Comparison of ENCODE assay signal across 10 cellular contexts in the genomic region with DNA sequence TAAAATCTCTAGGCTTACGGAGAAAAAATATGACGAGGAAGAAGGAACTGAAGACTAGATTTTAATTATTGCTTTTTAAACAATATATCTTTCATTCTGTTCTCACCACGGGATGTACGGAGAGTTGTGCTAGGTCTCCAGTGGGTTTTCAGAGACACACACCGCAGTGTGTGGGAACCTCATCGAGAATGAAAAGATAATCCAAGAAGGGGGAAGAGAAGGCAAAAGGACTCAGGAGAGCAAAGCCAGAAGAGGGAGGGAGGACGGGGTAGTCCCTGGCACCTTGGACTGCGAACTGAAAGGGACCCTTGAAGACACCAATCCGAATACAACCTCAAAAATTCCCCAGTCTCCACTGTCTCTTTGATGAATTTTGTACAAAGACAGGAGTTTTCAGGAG. TPM values are rescaled to one million over a fixed set of nuclear protein-coding genes. Genes with fewer than 3 reads are reported as not detected.
DNase-seq lines count a peak whose midpoint lies in the region; ATAC-seq and TF ChIP-seq lines count a peak whose summit lies in the region.
"Had no signal": no experiment of that assay in that cellular context is flagged by ENCODE, and none has a peak within 500 bp of the region (broad histone marks: within the 10 kb centered on the region; RNA-seq: fewer than 3 reads in every experiment).

No MANE protein-coding gene starts in this region.

- no peak overlapping the region for H3K4me3 ChIP-seq in testis

- no peaks in the 10 kb centered on the region for H3K36me3 ChIP-seq in testis (ENCODE audit: low read depth, missing control alignments)
- H3K36me3 ChIP-seq: transverse colon had no signal

- H3K27ac Mint-ChIP-seq in IgD-negative memory B cell: no peak overlapping the region
- H3K27ac Mint-ChIP-seq in activated naive CD8-positive, alpha-beta T cell treated with anti-CD3 and anti-CD28 coated beads, Interleukin-2, amount 50 U/mL, for 24 hours: peak overlapping the region; percentile 95
- no peak overlapping the region for H3K27ac Mint-ChIP-seq in natural killer cell treated with Interleukin-12 subunit alpha and Interleukin-12 subunit beta and Interleukin-15 and Interleukin-18, amount 100 ng/mL, for 72 hours

- TF ChIP-seq POLR2A in testis (IDR thresholded peaks at IDR 0.05): no peak

- peaks cover 12 to 38% (median 30%) of the 10 kb centered on the region in 3 donors for H3K4me1 Mint-ChIP-seq in IgD-negative memory B cell
- H3K4me1 Mint-ChIP-seq in activated naive CD8-positive, alpha-beta T cell treated with anti-CD3 and anti-CD28 coated beads, Interleukin-2, amount 50 U/mL, for 24 hours: peaks cover 47% of the 10 kb centered on the region
- H3K4me1 Mint-ChIP-seq in natural killer cell treated with Interleukin-12 subunit alpha and Interleukin-12 subunit beta and Interleukin-15 and Interleukin-18, amount 100 ng/mL, for 72 hours (ENCODE audit: low read depth in 2 of 2): peaks cover 40 to 54% of the 10 kb centered on the region in 2 donors

- no peaks in the 10 kb centered on the region for H3K9me3 ChIP-seq in testis
- H3K9me3 ChIP-seq: transverse colon had no signal

- no peaks in the 10 kb centered on the region for H3K27me3 ChIP-seq in testis

- H3K27ac ChIP-seq in testis: no peak overlapping the region
- H3K27ac ChIP-seq: transverse colon had no signal

- DNase-seq in DMS79 treated with DMSO at 0.1 percent for 48 hours (lab: John Stamatoyannopoulos, UW) (peak; percentile 11), DMS79 (lab: John Stamatoyannopoulos, UW) (no peak), testis (no peak), HEK293T (ENCODE audit: extremely low spot score) (no peak), nucleus accumbens (lab: John Stamatoyannopoulos, UW) (no peak)
- no peak for DNase-seq in activated naive CD8-positive, alpha-beta T cell treated with anti-CD3 and anti-CD28 coated beads, Interleukin-2, amount 50 U/mL, for 24 hours
- DNase-seq in natural killer cell treated with Interleukin-12 subunit alpha and Interleukin-12 subunit beta and Interleukin-15 and Interleukin-18, amount 100 ng/mL, for 72 hours (ENCODE audit: low spot score): no peak
- DNase-seq: T-helper 9 cell, transverse colon had no signal

- peak overlapping the region; percentile 78 to 91 (median 85) for H3K4me3 Mint-ChIP-seq in IgD-negative memory B cell
- peak overlapping the region; percentile 96 for H3K4me3 Mint-ChIP-seq in activated naive CD8-positive, alpha-beta T cell treated with anti-CD3 and anti-CD28 coated beads, Interleukin-2, amount 50 U/mL, for 24 hours
- H3K4me3 Mint-ChIP-seq in natural killer cell treated with Interleukin-12 subunit alpha and Interleukin-12 subunit beta and Interleukin-15 and Interleukin-18, amount 100 ng/mL, for 72 hours: peak overlapping the region; percentile 96

- H3K27me3 Mint-ChIP-seq in IgD-negative memory B cell: peaks cover 74% of the 10 kb centered on the region
- peaks cover 14% of the 10 kb centered on the region for H3K27me3 Mint-ChIP-seq in activated naive CD8-positive, alpha-beta T cell treated with anti-CD3 and anti-CD28 coated beads, Interleukin-2, amount 50 U/mL, for 24 hours
- H3K27me3 Mint-ChIP-seq in natural killer cell treated with Interleukin-12 subunit alpha and Interleukin-12 subunit beta and Interleukin-15 and Interleukin-18, amount 100 ng/mL, for 72 hours: peaks cover 40 to 51% of the 10 kb centered on the region in 2 donors

- CTCF ChIA-PET in HEK293T (lab: Yijun Ruan, JAX): no interaction called here

- 36% methylated on average over 9 of the region's 9 CpGs for WGBS in testis, 2 donors

- peaks cover 8% of the 10 kb centered on the region for H3K4me1 ChIP-seq in testis

- POLR2A ChIA-PET in HEK293T (lab: Yijun Ruan, JAX): no interaction called here

- H3K9me3 Mint-ChIP-seq in IgD-negative memory B cell: peaks cover 0 to 8% (median 0%) of the 10 kb centered on the region in 3 donors
- H3K9me3 Mint-ChIP-seq in activated naive CD8-positive, alpha-beta T cell treated with anti-CD3 and anti-CD28 coated beads, Interleukin-2, amount 50 U/mL, for 24 hours: no peaks in the 10 kb centered on the region
- no peaks in the 10 kb centered on the region for H3K9me3 Mint-ChIP-seq in natural killer cell treated with Interleukin-12 subunit alpha and Interleukin-12 subunit beta and Interleukin-15 and Interleukin-18, amount 100 ng/mL, for 72 hours

- ATAC-seq in activated naive CD8-positive, alpha-beta T cell treated with anti-CD3 and anti-CD28 coated beads, Interleukin-2, amount 50 U/mL, for 24 hours: no peak
- ATAC-seq in natural killer cell treated with Interleukin-12 subunit alpha and Interleukin-12 subunit beta and Interleukin-15 and Interleukin-18, amount 100 ng/mL, for 72 hours: no peak

- peaks cover 4% of the 10 kb centered on the region for H3K36me3 Mint-ChIP-seq in IgD-negative memory B cell
- H3K36me3 Mint-ChIP-seq in activated naive CD8-positive, alpha-beta T cell treated with anti-CD3 and anti-CD28 coated beads, Interleukin-2, amount 50 U/mL, for 24 hours (ENCODE audit: low read depth): peaks cover 5% of the 10 kb centered on the region
- no peaks in the 10 kb centered on the region for H3K36me3 Mint-ChIP-seq in natural killer cell treated with Interleukin-12 subunit alpha and Interleukin-12 subunit beta and Interleukin-15 and Interleukin-18, amount 100 ng/mL, for 72 hours

- TF ChIP-seq CTCF in testis (IDR thresholded peaks at IDR 0.05): no peak

- intact Hi-C loops in testis (cut with DNase I; ENCODE audit: low total_unique reads): no loop called here

TF ChIP-seq in HEK293T, 16 proteins besides CTCF, POLR2A, EP300 and RAD21:
- TF ChIP-seq ZNF384 (IDR thresholded peaks at IDR 0.05) (no peak), FOXA1 (IDR thresholded peaks at IDR 0.05) (no peak), ELF4 (IDR thresholded peaks at IDR 0.05) (no peak), FOXM1 (IDR thresholded peaks at IDR 0.05; ENCODE audit: borderline replicate concordance) (no peak), L3MBTL2 (conservative IDR thresholded peaks at IDR 0.05) (no peak), HDGF (IDR thresholded peaks at IDR 0.05; ENCODE audit: borderline replicate concordance) (no peak)

RNA-seq across cellular contexts. Expression of gene LEF1, which starts 0.9 kb away (rescaled TPM):
- polyA plus RNA-seq in IgD-negative memory B cell (14.5 TPM), testis (ENCODE audit: insufficient read depth, low read depth, low replicate concordance) (63.5 TPM)
- total RNA-seq in natural killer cell treated with Interleukin-12 subunit alpha and Interleukin-12 subunit beta and Interleukin-15 and Interleukin-18, amount 100 ng/mL, for 72 hours: 10 to 100 TPM in 1 of 2 donors, 1 to 10 TPM in 1; 8.4 to 22.7 TPM
- 10 to 100 TPM; 35.0 to 37.1 TPM for total RNA-seq in testis
